21 cellular contexts compared by ENCODE assay signal in genomic region chr14:92529895-92530294, GRCh38. TPM values are rescaled to one million over a fixed set of nuclear protein-coding genes. Genes with fewer than 3 reads are reported as not detected.
DNase-seq lines count a peak whose midpoint lies in the region; ATAC-seq and TF ChIP-seq lines count a peak whose summit lies in the region.
"Had no signal": no experiment of that assay in that cellular context is flagged by ENCODE, and none has a peak within 500 bp of the region (broad histone marks: within the 10 kb centered on the region; RNA-seq: fewer than 3 reads in every experiment).

No MANE protein-coding gene starts in this region.

- H3K4me1 ChIP-seq in spleen (peaks cover 12 to 99% (median 62%) of the 10 kb centered on the region in 6 donors), esophagus squamous epithelium (peaks cover 0 to 46% (median 2%) of the 10 kb centered on the region in 3 donors)
- H3K4me1 ChIP-seq: psoas muscle had no signal

- peaks cover 8% of the 10 kb centered on the region for H3K27me3 Mint-ChIP-seq in activated CD4-positive, alpha-beta T cell treated with anti-CD3 and anti-CD28 coated beads, Interleukin-2, amount 10 ng/mL, durations not matched to agents 24 days and 14 days
- H3K27me3 Mint-ChIP-seq in T-helper 17 cell, result no peaks in the 10 kb centered on the region
- H3K27me3 Mint-ChIP-seq in central memory CD8-positive, alpha-beta T cell, result no peaks in the 10 kb centered on the region
- H3K27me3 Mint-ChIP-seq: CD4-positive, CD25-positive, alpha-beta regulatory T cell had no signal

- TF ChIP-seq POLR2A in spleen (IDR thresholded peaks at IDR 0.05) (no peak), esophagus squamous epithelium (IDR thresholded peaks at IDR 0.05) (no peak)

- H3K27me3 ChIP-seq in spleen (replicated peaks in 1 of 7) (no peaks in the 10 kb centered on the region), esophagus squamous epithelium (no peaks in the 10 kb centered on the region)
- H3K27me3 ChIP-seq: stomach had no signal

- intact Hi-C loops in activated CD4-positive, alpha-beta T cell treated with anti-CD3 and anti-CD28 coated beads, Interleukin-2, amount 10 ng/mL, durations not matched to agents 24 days and 14 days (cut with micrococcal nuclease), result no loop called here
- intact Hi-C loops in spleen (cut with DNase I; ENCODE audit: low total_unique reads), result no loop called here
- intact Hi-C loops in esophagus squamous epithelium (cut with DNase I), result no loop called here

- no peak for TF ChIP-seq CTCF in spleen (IDR thresholded peaks at IDR 0.05 in 8 of 11, conservative IDR thresholded peaks at IDR 0.05 in 3 of 11)
- TF ChIP-seq CTCF in esophagus squamous epithelium (IDR thresholded peaks at IDR 0.05), result no peak
- no peak for TF ChIP-seq CTCF in GM20000 (IDR thresholded peaks at IDR 0.05; ENCODE audit: extremely low read depth, missing control alignments)

- peak overlapping the region; percentile 7 for H3K27ac Mint-ChIP-seq in activated CD4-positive, alpha-beta T cell treated with anti-CD3 and anti-CD28 coated beads, Interleukin-2, amount 10 ng/mL, durations not matched to agents 24 days and 14 days
- H3K27ac Mint-ChIP-seq in T-helper 17 cell, result no peak overlapping the region
- peak overlapping the region; percentile 98 for H3K27ac Mint-ChIP-seq in central memory CD8-positive, alpha-beta T cell (ENCODE audit: low read depth)
- H3K27ac Mint-ChIP-seq: activated T-helper 2 cell treated with anti-CD3 and anti-CD28 coated beads, Interferon-gamma antibody, Interleukin-2, Interleukin-4, amounts not matched to agents 10 μg/mL and 5 μg/mL and 100 μg/mL, durations not matched to agents 14 hours and 24 hours and 36 hours; brain; nephron progenitor cell had no signal

- peaks cover 0 to 8% (median 0%) of the 10 kb centered on the region in 6 donors for H3K36me3 ChIP-seq in spleen
- H3K36me3 ChIP-seq in esophagus squamous epithelium, result no peaks in the 10 kb centered on the region
- H3K36me3 ChIP-seq: stomach had no signal

- H3K27ac ChIP-seq in spleen (peak overlapping the region in 7 of 8 donors; percentile 52 to 85 (median 75)), esophagus squamous epithelium (peak overlapping the region in 1 of 4 donors; percentile 11)
- H3K27ac ChIP-seq: psoas muscle had no signal

- peaks cover 2% of the 10 kb centered on the region for H3K36me3 Mint-ChIP-seq in activated CD4-positive, alpha-beta T cell treated with anti-CD3 and anti-CD28 coated beads, Interleukin-2, amount 10 ng/mL, durations not matched to agents 24 days and 14 days (ENCODE audit: low read depth)
- no peaks in the 10 kb centered on the region for H3K36me3 Mint-ChIP-seq in T-helper 17 cell (ENCODE audit: low read depth)
- peaks cover 15% of the 10 kb centered on the region for H3K36me3 Mint-ChIP-seq in central memory CD8-positive, alpha-beta T cell (ENCODE audit: insufficient read depth)
- H3K36me3 Mint-ChIP-seq: brain; CD4-positive, CD25-positive, alpha-beta regulatory T cell had no signal

- H3K9me3 Mint-ChIP-seq in activated CD4-positive, alpha-beta T cell treated with anti-CD3 and anti-CD28 coated beads, Interleukin-2, amount 10 ng/mL, durations not matched to agents 24 days and 14 days, result no peaks in the 10 kb centered on the region
- no peaks in the 10 kb centered on the region for H3K9me3 Mint-ChIP-seq in central memory CD8-positive, alpha-beta T cell
- H3K9me3 Mint-ChIP-seq: activated T-helper 2 cell treated with anti-CD3 and anti-CD28 coated beads, Interferon-gamma antibody, Interleukin-2, Interleukin-4, amounts not matched to agents 10 μg/mL and 5 μg/mL and 100 μg/mL, durations not matched to agents 14 hours and 24 hours and 36 hours; brain; CD4-positive, CD25-positive, alpha-beta regulatory T cell; nephron progenitor cell had no signal

- WGBS in spleen, 5 donors, result 35 to 50% (median 38%) methylated on average over 4 of the region's 4 CpGs
- WGBS in esophagus squamous epithelium, 2 donors, result 65 to 66% methylated on average over 4 of the region's 4 CpGs

- DNase-seq in activated CD4-positive, alpha-beta T cell treated with anti-CD3 and anti-CD28 coated beads, Interleukin-2, amount 10 ng/mL, durations not matched to agents 24 days and 14 days, result no peak
- no peak for DNase-seq in activated CD4-positive, alpha-beta T cell treated with anti-CD3 and anti-CD28 coated beads, Interleukin-2, amount 50 U/mL, for 1 hour
- no peak for DNase-seq in T-helper 17 cell
- no peak for DNase-seq in central memory CD8-positive, alpha-beta T cell (ENCODE audit: low spot score in 2 of 2)
- no peak for DNase-seq in spleen
- no peak for DNase-seq in esophagus squamous epithelium (lab: John Stamatoyannopoulos, UW)
- DNase-seq in GM20000 (ENCODE audit: low spot score), result no peak
- DNase-seq: activated CD4-positive, alpha-beta T cell treated with anti-CD3 and anti-CD28 coated beads for 1 hour; CD4-positive, CD25-positive, alpha-beta regulatory T cell; mammary epithelial cell; NCI-H1105; NCI-H2171; nephron progenitor cell; psoas muscle; Right ventricle myocardium superior; stimulated activated CD4-positive, alpha-beta T cell treated with anti-CD3 and anti-CD28 coated beads, Interleukin-12 subunit alpha, Interleukin-12 subunit beta, amount 100 ng/mL, for 4 hours; stomach had no signal

- H3K4me3 ChIP-seq in spleen (no peak overlapping the region), esophagus squamous epithelium (no peak overlapping the region)
- H3K4me3 ChIP-seq: A549, psoas muscle, stomach had no signal

- ATAC-seq in T-helper 17 cell (peak; percentile 18), esophagus mucosa (no peak)
- ATAC-seq in central memory CD8-positive, alpha-beta T cell (replicated peaks; ENCODE audit: extremely low read depth, poor library complexity, severe bottlenecking), result no peak

- H3K4me1 Mint-ChIP-seq in activated CD4-positive, alpha-beta T cell treated with anti-CD3 and anti-CD28 coated beads, Interleukin-2, amount 10 ng/mL, durations not matched to agents 24 days and 14 days, result peaks cover 41% of the 10 kb centered on the region
- peaks cover 19% of the 10 kb centered on the region for H3K4me1 Mint-ChIP-seq in T-helper 17 cell
- H3K4me1 Mint-ChIP-seq in central memory CD8-positive, alpha-beta T cell, result peaks cover 73% of the 10 kb centered on the region

- H3K9me3 ChIP-seq in T-helper 17 cell (ENCODE audit: control insufficient read depth, low read length, poor library complexity, severe bottlenecking) (no peaks in the 10 kb centered on the region), spleen (no peaks in the 10 kb centered on the region), esophagus squamous epithelium (no peaks in the 10 kb centered on the region)
- H3K9me3 ChIP-seq: A549, psoas muscle, stomach had no signal

- H3K4me3 Mint-ChIP-seq in activated CD4-positive, alpha-beta T cell treated with anti-CD3 and anti-CD28 coated beads, Interleukin-2, amount 10 ng/mL, durations not matched to agents 24 days and 14 days, result peak overlapping the region; percentile 39
- H3K4me3 Mint-ChIP-seq in T-helper 17 cell, result no peak overlapping the region
- H3K4me3 Mint-ChIP-seq in central memory CD8-positive, alpha-beta T cell, result peak overlapping the region; percentile 36
- H3K4me3 Mint-ChIP-seq: brain, nephron progenitor cell had no signal

RNA-seq across cellular contexts. Expression of gene RIN3, which starts 16.3 kb away (rescaled TPM):
- total RNA-seq in activated CD4-positive, alpha-beta T cell treated with anti-CD3 and anti-CD28 coated beads, Interleukin-2, amount 10 ng/mL, durations not matched to agents 24 days and 14 days, result 21.5 and 21.6 TPM in 2 replicates
- total RNA-seq in T-helper 17 cell, result 10 to 100 TPM; 49.3 to 70.0 TPM
- 100 to 1,000 TPM in 2 of 7 donors, 10 to 100 TPM in 5; 65.4 to 117 (median 95.4) TPM for total RNA-seq in spleen
- polyA plus RNA-seq in spleen, result 10 to 100 TPM; 17.2 to 28.8 (median 22.9) TPM
- 5.4 TPM for total RNA-seq in esophagus mucosa
- total RNA-seq in esophagus squamous epithelium, result 1 to 10 TPM; 1.9 to 9.7 (median 4.4) TPM
